In genomic region chr13:50085063-50085462, GRCh38 we compare ENCODE assay signal across 8 cellular contexts.
DNase-seq lines count a peak whose midpoint lies in the region; ATAC-seq and TF ChIP-seq lines count a peak whose summit lies in the region.

No MANE protein-coding gene starts in this region.

- peak overlapping the region; percentile 37 for H3K27ac Mint-ChIP-seq in activated CD4-positive, alpha-beta T cell treated with anti-CD3 and anti-CD28 coated beads for 36 hours
- H3K27ac Mint-ChIP-seq in brain, result peak overlapping the region; percentile 9 to 86 (median 84)

- intact Hi-C loops in activated CD4-positive, alpha-beta T cell treated with anti-CD3 and anti-CD28 coated beads for 36 hours (cut with DNase I, micrococcal nuclease), result loop anchor here in 1 of 2 experiments (1.0 kb wide), 1 partner anchor 716 kb away; no protein-coding TSS in a partner anchor

- H3K4me1 Mint-ChIP-seq in activated CD4-positive, alpha-beta T cell treated with anti-CD3 and anti-CD28 coated beads for 36 hours, result peaks cover 26% of the 10 kb centered on the region
- H3K4me1 Mint-ChIP-seq in brain, result peaks cover 41% of the 10 kb centered on the region

- peaks cover 26% of the 10 kb centered on the region for H3K36me3 Mint-ChIP-seq in activated CD4-positive, alpha-beta T cell treated with anti-CD3 and anti-CD28 coated beads for 36 hours (ENCODE audit: low read depth)
- H3K36me3 Mint-ChIP-seq in brain, result peaks cover 28% of the 10 kb centered on the region

- no peaks in the 10 kb centered on the region for H3K9me3 Mint-ChIP-seq in activated CD4-positive, alpha-beta T cell treated with anti-CD3 and anti-CD28 coated beads for 36 hours (ENCODE audit: low read depth)
- peaks cover 0 to 7% (median 0%) of the 10 kb centered on the region in 5 experiments for H3K9me3 Mint-ChIP-seq in brain

- CTCF ChIA-PET in activated CD4-positive, alpha-beta T cell treated with anti-CD3 and anti-CD28 coated beads for 36 hours (lab: Charles Lee), result interaction anchor here (0.6 to 3.2 kb wide), 28 partner anchors 8 to 1997 kb away, joined by 3 to 21 read pairs (median 4); partner anchors contain the start of gene TRIM13

- ATAC-seq in activated CD4-positive, alpha-beta T cell treated with anti-CD3 and anti-CD28 coated beads for 36 hours, result no peak
- no peak for ATAC-seq in omental fat pad (ENCODE audit: low FRiP score)

- TF ChIP-seq CTCF in brain (conservative IDR thresholded peaks at IDR 0.05), result peak; percentile 80
- TF ChIP-seq CTCF in omental fat pad (IDR thresholded peaks at IDR 0.05), result no peak

- no peaks in the 10 kb centered on the region for H3K27me3 Mint-ChIP-seq in activated CD4-positive, alpha-beta T cell treated with anti-CD3 and anti-CD28 coated beads for 36 hours
- peaks cover 21% of the 10 kb centered on the region for H3K27me3 Mint-ChIP-seq in brain

- no peak for DNase-seq in activated CD4-positive, alpha-beta T cell treated with anti-CD3 and anti-CD28 coated beads for 36 hours
- no peak for DNase-seq in activated CD4-positive, alpha-beta T cell treated with anti-CD3 and anti-CD28 coated beads for 48 hours
- DNase-seq in NCI-H146 treated with DMSO at 0.1 percent for 48 hours (lab: John Stamatoyannopoulos, UW; ENCODE audit: unreplicated experiment) (peak; percentile 34), lung microvascular endothelial cell (ENCODE audit: low read depth in 2 of 2) (peak; percentile 54 to 68), omental fat pad (ENCODE audit: low spot score) (no peak)
- no peak for DNase-seq in stimulated activated CD4-positive, alpha-beta T cell treated with anti-CD3 and anti-CD28 coated beads, Interleukin-4, amount 100 ng/mL, for 24 hours
- DNase-seq in stimulated activated CD4-positive, alpha-beta T cell treated with anti-CD3 and anti-CD28 coated beads, Interleukin-15, amount 100 ng/mL, for 24 hours, result no peak

- POLR2A ChIA-PET in activated CD4-positive, alpha-beta T cell treated with anti-CD3 and anti-CD28 coated beads for 36 hours (lab: Charles Lee), result interaction anchor here (0.7 kb wide), 3 partner anchors 41 to 344 kb away, joined by 3 read pairs; no protein-coding TSS in a partner anchor

- no peak overlapping the region for H3K4me3 Mint-ChIP-seq in activated CD4-positive, alpha-beta T cell treated with anti-CD3 and anti-CD28 coated beads for 36 hours
- H3K4me3 Mint-ChIP-seq in brain, result peak overlapping the region; percentile 70 to 100 (median 77)

Comparison
In these comparisons a context has a peak if more than half of its experiments do, and no peak if none do; other contexts are left out.
1. DNase-seq: peak in NCI-H146 treated with DMSO at 0.1 percent for 48 hours (single experiment) and lung microvascular endothelial cell (2 of 2); none in activated CD4-positive, alpha-beta T cell treated with anti-CD3 and anti-CD28 coated beads for 36 hours (single experiment), activated CD4-positive, alpha-beta T cell treated with anti-CD3 and anti-CD28 coated beads for 48 hours (single experiment), stimulated activated CD4-positive, alpha-beta T cell treated with anti-CD3 and anti-CD28 coated beads, Interleukin-4, amount 100 ng/mL, for 24 hours (single experiment), omental fat pad (single experiment) and stimulated activated CD4-positive, alpha-beta T cell treated with anti-CD3 and anti-CD28 coated beads, Interleukin-15, amount 100 ng/mL, for 24 hours (single experiment).
2. CTCF ChIP-seq: peak in brain (2 of 2); none in omental fat pad (0 of 3).